ENCODE assay signal across 22 cellular contexts in genomic region chr6:137982418-137983189, GRCh38.
DNase-seq lines count a peak whose midpoint lies in the region; ATAC-seq and TF ChIP-seq lines count a peak whose summit lies in the region.
"Had no signal": no experiment of that assay in that cellular context is flagged by ENCODE, and none has a peak within 500 bp of the region (broad histone marks: within the 10 kb centered on the region; RNA-seq: fewer than 3 reads in every experiment).

No MANE protein-coding gene starts in this region.

- no peak overlapping the region for H3K4me3 Mint-ChIP-seq in activated T-helper 1 cell treated with anti-CD3 and anti-CD28 coated beads, Interleukin-12 subunit alpha, Interleukin-12 subunit beta, Interleukin-2, Interleukin-4 antibody, amounts not matched to agents 30 ng/mL and 10 ng/mL and 1 ng/mL, durations not matched to agents 14 hours and 24 hours and 36 hours
- peak overlapping the region; percentile 60 for H3K4me3 Mint-ChIP-seq in T-helper 17 cell
- no peak overlapping the region for H3K4me3 Mint-ChIP-seq in effector memory CD8-positive, alpha-beta T cell
- H3K4me3 Mint-ChIP-seq: activated naive CD8-positive, alpha-beta T cell treated with anti-CD3 and anti-CD28 coated beads for 36 hours; stimulated activated naive CD8-positive, alpha-beta T cell treated with anti-CD3 and anti-CD28 coated beads, Interleukin-15, amount 100 ng/mL, for 72 hours had no signal

- no peaks in the 10 kb centered on the region for H3K36me3 Mint-ChIP-seq in activated T-helper 1 cell treated with anti-CD3 and anti-CD28 coated beads, Interleukin-12 subunit alpha, Interleukin-12 subunit beta, Interleukin-2, Interleukin-4 antibody, amounts not matched to agents 30 ng/mL and 10 ng/mL and 1 ng/mL, durations not matched to agents 14 hours and 24 hours and 36 hours (ENCODE audit: low read depth)
- H3K36me3 Mint-ChIP-seq in T-helper 17 cell (ENCODE audit: low read depth) = no peaks in the 10 kb centered on the region
- no peaks in the 10 kb centered on the region for H3K36me3 Mint-ChIP-seq in effector memory CD8-positive, alpha-beta T cell (ENCODE audit: insufficient read depth)
- H3K36me3 Mint-ChIP-seq: activated naive CD8-positive, alpha-beta T cell treated with anti-CD3 and anti-CD28 coated beads for 36 hours had no signal

- no peak overlapping the region for H3K27ac Mint-ChIP-seq in activated T-helper 1 cell treated with anti-CD3 and anti-CD28 coated beads, Interleukin-12 subunit alpha, Interleukin-12 subunit beta, Interleukin-2, Interleukin-4 antibody, amounts not matched to agents 30 ng/mL and 10 ng/mL and 1 ng/mL, durations not matched to agents 14 hours and 24 hours and 36 hours
- H3K27ac Mint-ChIP-seq in T-helper 17 cell = no peak overlapping the region
- H3K27ac Mint-ChIP-seq in effector memory CD8-positive, alpha-beta T cell = peak overlapping the region in 1 of 2 donors; percentile 14
- H3K27ac Mint-ChIP-seq: activated naive CD8-positive, alpha-beta T cell treated with anti-CD3 and anti-CD28 coated beads for 36 hours; stimulated activated naive CD8-positive, alpha-beta T cell treated with anti-CD3 and anti-CD28 coated beads, Interleukin-15, amount 100 ng/mL, for 72 hours had no signal

- H3K9me3 ChIP-seq in T-helper 17 cell (ENCODE audit: control insufficient read depth, low read length, poor library complexity, severe bottlenecking) (no peaks in the 10 kb centered on the region), smooth muscle cell (replicated peaks; ENCODE audit: low read depth) (no peaks in the 10 kb centered on the region)
- H3K9me3 ChIP-seq: ascending aorta, psoas muscle had no signal

- no peak overlapping the region for H3K27ac ChIP-seq in smooth muscle cell (ENCODE audit: low read depth)
- H3K27ac ChIP-seq: ascending aorta, psoas muscle had no signal

- WGBS in smooth muscle cell (ENCODE audit: low lambda C conversion rate) = 55% methylated on average over 12 of the region's 12 CpGs

- H3K27me3 Mint-ChIP-seq in activated T-helper 1 cell treated with anti-CD3 and anti-CD28 coated beads, Interleukin-12 subunit alpha, Interleukin-12 subunit beta, Interleukin-2, Interleukin-4 antibody, amounts not matched to agents 30 ng/mL and 10 ng/mL and 1 ng/mL, durations not matched to agents 14 hours and 24 hours and 36 hours (ENCODE audit: insufficient read depth) = peaks cover 4% of the 10 kb centered on the region
- no peaks in the 10 kb centered on the region for H3K27me3 Mint-ChIP-seq in T-helper 17 cell
- peaks cover 0 to 5% of the 10 kb centered on the region in 2 donors for H3K27me3 Mint-ChIP-seq in effector memory CD8-positive, alpha-beta T cell

- H3K9ac ChIP-seq in smooth muscle cell (ENCODE audit: low read depth) = no peak overlapping the region

- H3K36me3 ChIP-seq in smooth muscle cell (ENCODE audit: low read depth) = no peaks in the 10 kb centered on the region
- H3K36me3 ChIP-seq: ascending aorta had no signal

- no peak overlapping the region for H3K4me3 ChIP-seq in smooth muscle cell
- H3K4me3 ChIP-seq: ascending aorta, psoas muscle had no signal

- no peak overlapping the region for H3K4me2 ChIP-seq in smooth muscle cell

- H3K4me1 Mint-ChIP-seq in activated T-helper 1 cell treated with anti-CD3 and anti-CD28 coated beads, Interleukin-12 subunit alpha, Interleukin-12 subunit beta, Interleukin-2, Interleukin-4 antibody, amounts not matched to agents 30 ng/mL and 10 ng/mL and 1 ng/mL, durations not matched to agents 14 hours and 24 hours and 36 hours (ENCODE audit: low read depth) = peaks cover 16% of the 10 kb centered on the region
- peaks cover 17% of the 10 kb centered on the region for H3K4me1 Mint-ChIP-seq in T-helper 17 cell
- H3K4me1 Mint-ChIP-seq in effector memory CD8-positive, alpha-beta T cell (ENCODE audit: low read depth in 2 of 2) = peaks cover 9 to 13% of the 10 kb centered on the region in 2 donors

- intact Hi-C loops in activated T-helper 1 cell treated with anti-CD3 and anti-CD28 coated beads, Interleukin-12 subunit alpha, Interleukin-12 subunit beta, Interleukin-2, Interleukin-4 antibody, amounts not matched to agents 30 ng/mL and 10 ng/mL and 1 ng/mL, durations not matched to agents 14 hours and 24 hours and 36 hours (cut with micrococcal nuclease) = no loop called here

- DNase-seq in activated T-helper 1 cell treated with Interleukin-2 at 50 U/mL for 16 hours (ENCODE audit: low read depth) (peak; percentile 1), T-helper 17 cell (peak in 1 of 3 donors; percentile 36), smooth muscle cell (lab: John Stamatoyannopoulos, UW; ENCODE audit: unreplicated experiment) (no peak), NCI-H187 (lab: John Stamatoyannopoulos, UW) (no peak), CD1c-positive myeloid dendritic cell (ENCODE audit: extremely low spot score) (no peak)
- DNase-seq in activated T-helper 1 cell treated with anti-CD3 and anti-CD28 coated beads, Interleukin-12 subunit alpha, Interleukin-12 subunit beta, Interleukin-2, Interleukin-4 antibody, amounts not matched to agents 30 ng/mL and 10 ng/mL and 1 ng/mL, durations not matched to agents 14 hours and 24 hours and 36 hours (ENCODE audit: low spot score) = no peak
- peak in 2 of 3 experiments; percentile 34 to 37 for DNase-seq in effector memory CD8-positive, alpha-beta T cell
- DNase-seq in activated CD8-positive, alpha-beta memory T cell treated with anti-CD3 and anti-CD28 coated beads, Interleukin-2, amount 50 U/mL, for 4 hours = no peak
- DNase-seq: activated CD4-positive, alpha-beta T cell treated with anti-CD3 and anti-CD28 coated beads for 48 hours; activated naive CD8-positive, alpha-beta T cell treated with anti-CD3 and anti-CD28 coated beads for 36 hours; Calu3; DMS79 treated with DMSO at 0.1 percent for 48 hours; GF-D8; H7; hypothalamus; left ventricle myocardium superior; NCI-H2029 treated with DMSO at 0.1 percent for 48 hours; NCI-H345; psoas muscle; RPMI8226; stimulated activated naive CD8-positive, alpha-beta T cell treated with anti-CD3 and anti-CD28 coated beads, Interleukin-15, amount 100 ng/mL, for 72 hours had no signal

- no peaks in the 10 kb centered on the region for H3F3A ChIP-seq in smooth muscle cell (ENCODE audit: low read depth)

- no peaks in the 10 kb centered on the region for H4K20me1 ChIP-seq in smooth muscle cell (ENCODE audit: low read depth)

- no peaks in the 10 kb centered on the region for H3K27me3 ChIP-seq in smooth muscle cell (ENCODE audit: low read depth)
- H3K27me3 ChIP-seq: ascending aorta had no signal

- no peaks in the 10 kb centered on the region for H3K9me3 Mint-ChIP-seq in activated T-helper 1 cell treated with anti-CD3 and anti-CD28 coated beads, Interleukin-12 subunit alpha, Interleukin-12 subunit beta, Interleukin-2, Interleukin-4 antibody, amounts not matched to agents 30 ng/mL and 10 ng/mL and 1 ng/mL, durations not matched to agents 14 hours and 24 hours and 36 hours
- H3K9me3 Mint-ChIP-seq in effector memory CD8-positive, alpha-beta T cell = no peaks in the 10 kb centered on the region
- H3K9me3 Mint-ChIP-seq: activated naive CD8-positive, alpha-beta T cell treated with anti-CD3 and anti-CD28 coated beads for 36 hours had no signal

- peak overlapping the region; percentile 30 for H2AFZ ChIP-seq in smooth muscle cell (ENCODE audit: low read depth)

- no peaks in the 10 kb centered on the region for H3K79me2 ChIP-seq in smooth muscle cell (ENCODE audit: low read depth)

- ATAC-seq in T-helper 17 cell = peak; percentile 92
- ATAC-seq in effector memory CD8-positive, alpha-beta T cell (replicated peaks) = peak; percentile 92
- ATAC-seq: left ventricle myocardium superior; psoas muscle; stimulated activated naive CD8-positive, alpha-beta T cell treated with anti-CD3 and anti-CD28 coated beads, Interleukin-15, amount 100 ng/mL, for 72 hours had no signal

- no peak for TF ChIP-seq CTCF in smooth muscle cell (IDR thresholded peaks at IDR 0.05; ENCODE audit: borderline replicate concordance, insufficient read depth, poor library complexity, severe bottlenecking)

- H3K4me1 ChIP-seq in smooth muscle cell (ENCODE audit: low read depth) = no peaks in the 10 kb centered on the region
- H3K4me1 ChIP-seq: ascending aorta, psoas muscle had no signal

Comparison
In these comparisons a context has a peak if more than half of its experiments do, and no peak if none do; other contexts are left out.
1. DNase-seq: peak in activated T-helper 1 cell treated with Interleukin-2 at 50 U/mL for 16 hours (single experiment) and effector memory CD8-positive, alpha-beta T cell (2 of 3); none in activated T-helper 1 cell treated with anti-CD3 and anti-CD28 coated beads, Interleukin-12 subunit alpha, Interleukin-12 subunit beta, Interleukin-2, Interleukin-4 antibody, amounts not matched to agents 30 ng/mL and 10 ng/mL and 1 ng/mL, durations not matched to agents 14 hours and 24 hours and 36 hours (single experiment), smooth muscle cell (single experiment), NCI-H187 (0 of 2), CD1c-positive myeloid dendritic cell (single experiment) and activated CD8-positive, alpha-beta memory T cell treated with anti-CD3 and anti-CD28 coated beads, Interleukin-2, amount 50 U/mL, for 4 hours (single experiment).